9 cellular contexts compared by ENCODE assay signal in the genomic region with DNA sequence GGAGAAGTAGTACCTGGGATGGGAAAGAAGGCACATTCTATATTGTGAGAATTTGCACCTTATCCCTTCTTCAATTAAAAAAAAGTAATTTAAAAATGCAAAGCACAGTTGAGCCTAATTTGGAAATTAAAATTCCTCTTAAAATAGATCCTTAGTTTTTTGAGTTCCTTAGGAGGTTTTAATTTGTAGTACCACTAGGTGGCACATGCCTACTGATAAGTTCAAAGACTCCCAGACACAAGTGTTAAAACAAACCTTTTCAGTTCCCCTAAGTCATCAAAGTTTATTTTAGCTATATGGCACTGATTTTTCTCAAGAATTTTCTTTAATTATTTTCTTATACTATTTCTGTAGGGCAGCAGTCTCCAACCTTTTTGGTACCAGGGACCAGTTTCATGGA.
A peak's percentile ranks its signal among the peaks of the same experiment; 100 is the strongest.
DNase-seq lines count a peak whose midpoint lies in the region; ATAC-seq, FAIRE-seq and TF ChIP-seq lines count a peak whose summit lies in the region.
"Had no signal": no experiment of that assay in that cellular context is flagged by ENCODE, and none has a peak within 500 bp of the region (broad histone marks: within the 10 kb centered on the region; RNA-seq: fewer than 3 reads in every experiment).

No MANE protein-coding gene starts in this region.

- H2AFZ ChIP-seq in H1 (ENCODE audit: low read length), result no peak overlapping the region
- H2AFZ ChIP-seq in neural progenitor cell (replicated peaks), result no peak overlapping the region

- POLR2A ChIA-PET in activated CD8-positive, alpha-beta T cell treated with anti-CD3 and anti-CD28 coated beads for 36 hours (lab: Charles Lee), result no interaction called here
- POLR2A ChIA-PET in activated CD8-positive, alpha-beta T cell treated with anti-CD3 and anti-CD28 coated beads, Interleukin-2, amount 10 ng/mL, durations not matched to agents 7 days and 5 days (lab: Charles Lee), result no interaction called here
- POLR2A ChIA-PET in H1 (lab: Charles Lee; ENCODE audit: partially characterized antibody), result no interaction called here
- POLR2A ChIA-PET in activated CD4-positive, alpha-beta memory T cell treated with anti-CD3 and anti-CD28 coated beads for 36 hours (lab: Charles Lee), result no interaction called here

- H2BK15ac ChIP-seq in H1 (ENCODE audit: low read length), result no peak overlapping the region

- TF ChIP-seq CTCF in activated CD8-positive, alpha-beta T cell treated with anti-CD3 and anti-CD28 coated beads for 36 hours (IDR thresholded peaks at IDR 0.05), result peak; percentile 45
- TF ChIP-seq CTCF in H1 (IDR thresholded peaks at IDR 0.05; ENCODE audit: control extremely low read depth in 1 of 3, insufficient read depth in 1 of 3, low read depth in 1 of 3, low read length in 3 of 3), result peak in 2 of 3 experiments; percentile 41 to 42; a peak in 2 of 4 replicates
- TF ChIP-seq CTCF in neural progenitor cell (IDR thresholded peaks at IDR 0.05), result peak; percentile 74

- peaks cover 0 to 3% of the 10 kb centered on the region in 2 experiments; a peak in 1 of 4 replicates for H3K9me3 ChIP-seq in H1 (ENCODE audit: insufficient read depth in 2 of 2, low read depth in 1 of 2, low read length in 1 of 2)
- H3K9me3 ChIP-seq in neural progenitor cell (ENCODE audit: low read depth), result no peaks in the 10 kb centered on the region
- no peaks in the 10 kb centered on the region for H3K9me3 ChIP-seq in aorta (ENCODE audit: control insufficient read depth, low read length)

- H2BK12ac ChIP-seq in H1 (ENCODE audit: low read depth, low read length), result no peak overlapping the region

- no peak overlapping the region for H3K27ac Mint-ChIP-seq in activated CD8-positive, alpha-beta T cell treated with anti-CD3 and anti-CD28 coated beads for 36 hours
- no peak overlapping the region for H3K27ac Mint-ChIP-seq in activated CD8-positive, alpha-beta T cell treated with anti-CD3 and anti-CD28 coated beads, Interleukin-2, amount 10 ng/mL, durations not matched to agents 7 days and 5 days
- H3K27ac Mint-ChIP-seq in neural progenitor cell, result no peak overlapping the region
- H3K27ac Mint-ChIP-seq in activated CD4-positive, alpha-beta memory T cell treated with anti-CD3 and anti-CD28 coated beads for 36 hours, result no peak overlapping the region
- H3K27ac Mint-ChIP-seq: stimulated activated naive CD8-positive, alpha-beta T cell treated with anti-CD3 and anti-CD28 coated beads, Interleukin-15, Interleukin-2, amounts not matched to agents 100 ng/mL and 50 ng/mL, for 24 hours had no signal

- H3K27me3 Mint-ChIP-seq in activated CD8-positive, alpha-beta T cell treated with anti-CD3 and anti-CD28 coated beads for 36 hours, result no peaks in the 10 kb centered on the region
- H3K27me3 Mint-ChIP-seq in activated CD8-positive, alpha-beta T cell treated with anti-CD3 and anti-CD28 coated beads, Interleukin-2, amount 10 ng/mL, durations not matched to agents 7 days and 5 days (ENCODE audit: low read depth), result no peaks in the 10 kb centered on the region
- peaks cover 2% of the 10 kb centered on the region for H3K27me3 Mint-ChIP-seq in neural progenitor cell (ENCODE audit: insufficient read depth, low read depth)
- no peaks in the 10 kb centered on the region for H3K27me3 Mint-ChIP-seq in activated CD4-positive, alpha-beta memory T cell treated with anti-CD3 and anti-CD28 coated beads for 36 hours
- H3K27me3 Mint-ChIP-seq: stimulated activated naive CD8-positive, alpha-beta T cell treated with anti-CD3 and anti-CD28 coated beads, Interleukin-15, Interleukin-2, amounts not matched to agents 100 ng/mL and 50 ng/mL, for 24 hours had no signal

- peaks cover 9% of the 10 kb centered on the region for H3K9me3 Mint-ChIP-seq in activated CD8-positive, alpha-beta T cell treated with anti-CD3 and anti-CD28 coated beads for 36 hours
- no peaks in the 10 kb centered on the region for H3K9me3 Mint-ChIP-seq in activated CD8-positive, alpha-beta T cell treated with anti-CD3 and anti-CD28 coated beads, Interleukin-2, amount 10 ng/mL, durations not matched to agents 7 days and 5 days (ENCODE audit: insufficient read depth)
- H3K9me3 Mint-ChIP-seq in neural progenitor cell, result peaks cover 8% of the 10 kb centered on the region
- H3K9me3 Mint-ChIP-seq in activated CD4-positive, alpha-beta memory T cell treated with anti-CD3 and anti-CD28 coated beads for 36 hours, result peaks cover 14% of the 10 kb centered on the region
- H3K9me3 Mint-ChIP-seq: stimulated activated naive CD8-positive, alpha-beta T cell treated with anti-CD3 and anti-CD28 coated beads, Interleukin-15, Interleukin-2, amounts not matched to agents 100 ng/mL and 50 ng/mL, for 24 hours had no signal

- no peaks in the 10 kb centered on the region for H4K20me1 ChIP-seq in H1 (replicated peaks in 1 of 2; ENCODE audit: control insufficient read depth in 1 of 2, insufficient read depth in 2 of 2, low read length in 2 of 2)
- no peaks in the 10 kb centered on the region for H4K20me1 ChIP-seq in neural progenitor cell (ENCODE audit: low read depth)

- no peaks in the 10 kb centered on the region for H3K36me3 ChIP-seq in H1 (ENCODE audit: control insufficient read depth in 2 of 4, insufficient read depth in 4 of 4, low read length in 3 of 4)
- H3K36me3 ChIP-seq in neural progenitor cell, result no peaks in the 10 kb centered on the region
- H3K36me3 ChIP-seq in aorta (ENCODE audit: control insufficient read depth in 1 of 2, insufficient read depth in 2 of 2, low read length in 1 of 2), result no peaks in the 10 kb centered on the region

- no peak for DNase-seq in activated CD8-positive, alpha-beta T cell treated with anti-CD3 and anti-CD28 coated beads for 36 hours
- no peak for DNase-seq in activated CD8-positive, alpha-beta T cell treated with anti-CD3 and anti-CD28 coated beads, Interleukin-2, amount 10 ng/mL, durations not matched to agents 7 days and 5 days
- DNase-seq in NCI-H748 treated with DMSO at 0.1 percent for 48 hours (lab: John Stamatoyannopoulos, UW) (peak; percentile 21), H1 (ENCODE audit: low read depth in 1 of 2, low spot score in 2 of 2) (no peak), neural progenitor cell (ENCODE audit: low spot score) (peak; percentile 65), aorta (no peak)
- DNase-seq in activated CD4-positive, alpha-beta memory T cell treated with anti-CD3 and anti-CD28 coated beads for 36 hours, result no peak

- no peak overlapping the region for H3K4ac ChIP-seq in H1 (replicated peaks; ENCODE audit: insufficient read length, low read depth, low read length)

- no peak overlapping the region for H2BK20ac ChIP-seq in H1 (ENCODE audit: low read length)

- no peak overlapping the region for H3K4me3 Mint-ChIP-seq in activated CD8-positive, alpha-beta T cell treated with anti-CD3 and anti-CD28 coated beads for 36 hours
- H3K4me3 Mint-ChIP-seq in activated CD8-positive, alpha-beta T cell treated with anti-CD3 and anti-CD28 coated beads, Interleukin-2, amount 10 ng/mL, durations not matched to agents 7 days and 5 days, result no peak overlapping the region
- H3K4me3 Mint-ChIP-seq in neural progenitor cell, result no peak overlapping the region
- no peak overlapping the region for H3K4me3 Mint-ChIP-seq in activated CD4-positive, alpha-beta memory T cell treated with anti-CD3 and anti-CD28 coated beads for 36 hours
- H3K4me3 Mint-ChIP-seq: stimulated activated naive CD8-positive, alpha-beta T cell treated with anti-CD3 and anti-CD28 coated beads, Interleukin-15, Interleukin-2, amounts not matched to agents 100 ng/mL and 50 ng/mL, for 24 hours had no signal

- H3K56ac ChIP-seq in H1 (replicated peaks; ENCODE audit: insufficient read length, low read depth, low read length), result no peak overlapping the region

- CTCF ChIA-PET in activated CD8-positive, alpha-beta T cell treated with anti-CD3 and anti-CD28 coated beads for 36 hours (lab: Charles Lee), result interaction anchor here (1.2 to 1.4 kb wide), 2 partner anchors 9 to 78 kb away, joined by 3 to 4 read pairs; no protein-coding TSS in a partner anchor
- CTCF ChIA-PET in activated CD8-positive, alpha-beta T cell treated with anti-CD3 and anti-CD28 coated beads, Interleukin-2, amount 10 ng/mL, durations not matched to agents 7 days and 5 days (lab: Charles Lee), result interaction anchor here (0.9 kb wide), 1 partner anchor 16 kb away, joined by 3 read pairs; no protein-coding TSS in a partner anchor
- CTCF ChIA-PET in H1 (lab: Charles Lee; ENCODE audit: partially characterized antibody), result interaction anchor here (0.7 to 2.2 kb wide), 15 partner anchors 8 to 372 kb away, joined by 3 to 13 read pairs (median 5); no protein-coding TSS in a partner anchor
- CTCF ChIA-PET in activated CD4-positive, alpha-beta memory T cell treated with anti-CD3 and anti-CD28 coated beads for 36 hours (lab: Charles Lee), result interaction anchor here (0.7 to 1.4 kb wide), 4 partner anchors 12 to 191 kb away, joined by 3 to 5 read pairs (median 4); no protein-coding TSS in a partner anchor

- H3K36me3 Mint-ChIP-seq in activated CD8-positive, alpha-beta T cell treated with anti-CD3 and anti-CD28 coated beads for 36 hours (ENCODE audit: low read depth), result no peaks in the 10 kb centered on the region
- no peaks in the 10 kb centered on the region for H3K36me3 Mint-ChIP-seq in activated CD8-positive, alpha-beta T cell treated with anti-CD3 and anti-CD28 coated beads, Interleukin-2, amount 10 ng/mL, durations not matched to agents 7 days and 5 days (ENCODE audit: low read depth)
- no peaks in the 10 kb centered on the region for H3K36me3 Mint-ChIP-seq in neural progenitor cell
- H3K36me3 Mint-ChIP-seq in activated CD4-positive, alpha-beta memory T cell treated with anti-CD3 and anti-CD28 coated beads for 36 hours, result no peaks in the 10 kb centered on the region

- no peak overlapping the region for H3K27ac ChIP-seq in H1 (ENCODE audit: low read depth, low read length)
- no peak overlapping the region for H3K27ac ChIP-seq in neural progenitor cell
- H3K27ac ChIP-seq in aorta (ENCODE audit: low read depth in 1 of 2, low read length in 2 of 2), result no peak overlapping the region

- H3K23ac ChIP-seq in H1 (ENCODE audit: insufficient read length), result no peak overlapping the region

- TF ChIP-seq RAD21 in H1 (IDR thresholded peaks at IDR 0.05 in 1 of 2, conservative IDR thresholded peaks at IDR 0.05 in 1 of 2; ENCODE audit: low read depth in 2 of 2, low read length in 2 of 2), result peak; percentile 65

- H3K18ac ChIP-seq in H1 (ENCODE audit: extremely low read depth, low read length), result no peak overlapping the region

- H4K91ac ChIP-seq in H1 (replicated peaks; ENCODE audit: insufficient read length, low read length), result no peak overlapping the region

- H3K27me3 ChIP-seq in H1 (replicated peaks in 1 of 4; ENCODE audit: control insufficient read depth in 3 of 4, extremely low read depth in 1 of 4, insufficient read depth in 3 of 4, low read length in 3 of 4) (no peaks in the 10 kb centered on the region), neural progenitor cell (no peaks in the 10 kb centered on the region), aorta (ENCODE audit: control insufficient read depth in 1 of 2, insufficient read depth in 2 of 2, low read length in 1 of 2) (no peaks in the 10 kb centered on the region)

- no peak overlapping the region for H3K4me2 ChIP-seq in H1 (ENCODE audit: insufficient read depth in 1 of 2, low read depth in 2 of 2, low read length in 2 of 2)
- H3K4me2 ChIP-seq in neural progenitor cell, result no peak overlapping the region

- H2BK5ac ChIP-seq in H1 (ENCODE audit: low read depth, low read length), result no peak overlapping the region

- H2AK5ac ChIP-seq in H1 (ENCODE audit: low read depth, low read length), result no peak overlapping the region

- H3K79me2 ChIP-seq in H1 (ENCODE audit: control insufficient read depth in 1 of 2, insufficient read depth in 2 of 2, low read length in 2 of 2) (no peaks in the 10 kb centered on the region), neural progenitor cell (ENCODE audit: low read depth) (no peaks in the 10 kb centered on the region)

- H3K4me1 ChIP-seq in H1 (replicated peaks in 1 of 4; ENCODE audit: control insufficient read depth in 3 of 4, insufficient read depth in 4 of 4, low read length in 3 of 4) (no peaks in the 10 kb centered on the region), neural progenitor cell (no peaks in the 10 kb centered on the region), aorta (ENCODE audit: control insufficient read depth in 1 of 2, insufficient read depth in 2 of 2, low read length in 2 of 2) (no peaks in the 10 kb centered on the region)

- no peaks in the 10 kb centered on the region for H3F3A ChIP-seq in neural progenitor cell (ENCODE audit: low read depth)

- FAIRE-seq in H1 (lab: Jason Lieb, UNC), result no peak

- H3K79me1 ChIP-seq in H1 (ENCODE audit: low read depth, low read length), result no peaks in the 10 kb centered on the region

- no peak for ATAC-seq in activated CD8-positive, alpha-beta T cell treated with anti-CD3 and anti-CD28 coated beads for 36 hours
- ATAC-seq in activated CD8-positive, alpha-beta T cell treated with anti-CD3 and anti-CD28 coated beads, Interleukin-2, amount 10 ng/mL, durations not matched to agents 7 days and 5 days, result no peak
- ATAC-seq in HG02938 (IDR thresholded peaks at IDR 0.05; ENCODE audit: unreplicated experiment) (peak; percentile 80), aorta (ENCODE audit: low FRiP score) (no peak)

- H3K4me3 ChIP-seq in H1 (ENCODE audit: extremely low read depth in 1 of 4, insufficient read depth in 2 of 4, low read depth in 3 of 4, low read length in 4 of 4) (no peak overlapping the region), neural progenitor cell (no peak overlapping the region), aorta (ENCODE audit: low read length in 2 of 2) (no peak overlapping the region)

- intact Hi-C loops in activated CD8-positive, alpha-beta T cell treated with anti-CD3 and anti-CD28 coated beads for 36 hours (cut with micrococcal nuclease), result loop anchor here (5.0 kb wide), 1 partner anchor 991 kb away; no protein-coding TSS in a partner anchor
- intact Hi-C loops in aorta (cut with DNase I), result loop anchor here in 1 of 2 donors (5.0 kb wide), 1 partner anchor 251 kb away; no protein-coding TSS in a partner anchor
- intact Hi-C loops in activated CD4-positive, alpha-beta memory T cell treated with anti-CD3 and anti-CD28 coated beads for 36 hours (cut with micrococcal nuclease), result no loop called here

- no peak overlapping the region for H4K8ac ChIP-seq in H1 (ENCODE audit: extremely low read depth, insufficient read depth, low read length)

- no peak overlapping the region for H2BK120ac ChIP-seq in H1 (replicated peaks; ENCODE audit: low read depth, low read length)

- H3K14ac ChIP-seq in H1 (ENCODE audit: insufficient read length), result no peak overlapping the region

- H3K23me2 ChIP-seq in H1 (ENCODE audit: low read depth, low read length), result no peaks in the 10 kb centered on the region

- H3K4me1 Mint-ChIP-seq in activated CD8-positive, alpha-beta T cell treated with anti-CD3 and anti-CD28 coated beads for 36 hours (ENCODE audit: low read depth), result no peaks in the 10 kb centered on the region
- no peaks in the 10 kb centered on the region for H3K4me1 Mint-ChIP-seq in activated CD8-positive, alpha-beta T cell treated with anti-CD3 and anti-CD28 coated beads, Interleukin-2, amount 10 ng/mL, durations not matched to agents 7 days and 5 days (ENCODE audit: low read depth)
- no peaks in the 10 kb centered on the region for H3K4me1 Mint-ChIP-seq in neural progenitor cell
- no peaks in the 10 kb centered on the region for H3K4me1 Mint-ChIP-seq in activated CD4-positive, alpha-beta memory T cell treated with anti-CD3 and anti-CD28 coated beads for 36 hours (ENCODE audit: low read depth)

- H3K9ac ChIP-seq in H1 (replicated peaks in 1 of 4; ENCODE audit: extremely low read depth in 1 of 4, low read depth in 3 of 4, low read length in 3 of 4) (no peak overlapping the region), neural progenitor cell (no peak overlapping the region)

- H4K5ac ChIP-seq in H1 (ENCODE audit: insufficient read length, low read depth, low read length), result no peak overlapping the region

- no peak for TF ChIP-seq POLR2A in H1 (IDR thresholded peaks at IDR 0.05; ENCODE audit: control extremely low read depth in 1 of 2, low read depth in 2 of 2, low read length in 2 of 2)

- TF ChIP-seq EP300 in H1 (IDR thresholded peaks at IDR 0.05; ENCODE audit: borderline replicate concordance in 1 of 2, low read depth in 2 of 2, low read length in 2 of 2), result no peak

Comparison
In these comparisons a context has a peak if more than half of its experiments do, and no peak if none do; other contexts are left out.
1. DNase-seq: peak in NCI-H748 treated with DMSO at 0.1 percent for 48 hours (single experiment) and neural progenitor cell (single experiment); none in activated CD8-positive, alpha-beta T cell treated with anti-CD3 and anti-CD28 coated beads for 36 hours (single experiment), activated CD8-positive, alpha-beta T cell treated with anti-CD3 and anti-CD28 coated beads, Interleukin-2, amount 10 ng/mL, durations not matched to agents 7 days and 5 days (single experiment), H1 (0 of 2), aorta (0 of 2) and activated CD4-positive, alpha-beta memory T cell treated with anti-CD3 and anti-CD28 coated beads for 36 hours (single experiment).
2. Peak in every context shown above with its lines, with median percentiles within 50 percentile points of each other: CTCF ChIP-seq.